ENCODE assay signal across 29 cellular contexts in genomic region chr17:65856865-65857264, GRCh38.
DNase-seq lines count a peak whose midpoint lies in the region; ATAC-seq and TF ChIP-seq lines count a peak whose summit lies in the region.
"Had no signal": no experiment of that assay in that cellular context is flagged by ENCODE, and none has a peak within 500 bp of the region (broad histone marks: within the 10 kb centered on the region; RNA-seq: fewer than 3 reads in every experiment).

No MANE protein-coding gene starts in this region.

- H3K79me2 ChIP-seq in fibroblast of lung (ENCODE audit: control insufficient read depth, insufficient read depth, low read length) (no peaks in the 10 kb centered on the region), osteoblast (ENCODE audit: insufficient read depth, low read length) (no peaks in the 10 kb centered on the region)

- no peaks in the 10 kb centered on the region for H3K9me3 ChIP-seq in Panc1 (ENCODE audit: control insufficient read depth, insufficient read depth, low read depth, low read length)
- H3K9me3 ChIP-seq in fibroblast of lung (ENCODE audit: control insufficient read depth, insufficient read depth, low read depth, low read length), result no peaks in the 10 kb centered on the region
- H3K9me3 ChIP-seq in osteoblast (ENCODE audit: low read depth, low read length), result no peaks in the 10 kb centered on the region
- H3K9me3 ChIP-seq: ascending aorta, gastroesophageal sphincter, left ventricle myocardium inferior, suprapubic skin had no signal

- no peak overlapping the region for H3K9ac ChIP-seq in fibroblast of lung (ENCODE audit: insufficient read depth, low read length)

- in situ Hi-C loops in Panc1 (cut with HindIII; ENCODE audit: low pct_unique_long_range_greater_than_20kb, low sequenced_read_pairs), result no loop called here

- H3K27me3 ChIP-seq in Panc1 (ENCODE audit: control insufficient read depth, insufficient read depth, low read length), result no peaks in the 10 kb centered on the region
- no peaks in the 10 kb centered on the region for H3K27me3 ChIP-seq in fibroblast of lung (ENCODE audit: control insufficient read depth, insufficient read depth, low read length)
- no peaks in the 10 kb centered on the region for H3K27me3 ChIP-seq in osteoblast (ENCODE audit: insufficient read depth, low read length)
- H3K27me3 ChIP-seq: ascending aorta, gastroesophageal sphincter, suprapubic skin had no signal

- H4K20me1 ChIP-seq in fibroblast of lung (ENCODE audit: control insufficient read depth, extremely low read depth, insufficient read depth, low read length), result no peaks in the 10 kb centered on the region
- H4K20me1 ChIP-seq in osteoblast (ENCODE audit: insufficient read depth, low read length), result no peaks in the 10 kb centered on the region

- no peak overlapping the region for H3K27ac ChIP-seq in Panc1 (ENCODE audit: low read length)
- no peak overlapping the region for H3K27ac ChIP-seq in fibroblast of lung (ENCODE audit: insufficient read depth, low read length)
- no peak overlapping the region for H3K27ac ChIP-seq in osteoblast (ENCODE audit: low read depth, low read length)
- H3K27ac ChIP-seq: ascending aorta, gastroesophageal sphincter, left ventricle myocardium inferior, suprapubic skin had no signal

- intact Hi-C loops in Panc1 (cut with micrococcal nuclease; ENCODE audit: unreplicated experiment), result no loop called here

- H3K36me3 ChIP-seq in Panc1 (ENCODE audit: control insufficient read depth, insufficient read depth, low read length) (no peaks in the 10 kb centered on the region), fibroblast of lung (ENCODE audit: control insufficient read depth, insufficient read depth, low read length) (no peaks in the 10 kb centered on the region), osteoblast (ENCODE audit: insufficient read depth, low read length) (no peaks in the 10 kb centered on the region)
- H3K36me3 ChIP-seq: ascending aorta, gastroesophageal sphincter, left ventricle myocardium inferior, suprapubic skin had no signal

- H3K4me1 ChIP-seq in Panc1 (ENCODE audit: control insufficient read depth, insufficient read depth, low read length) (no peaks in the 10 kb centered on the region), fibroblast of lung (ENCODE audit: control insufficient read depth, extremely low read depth, insufficient read depth, low read length) (no peaks in the 10 kb centered on the region), osteoblast (ENCODE audit: insufficient read depth, low read length) (peaks cover 3% of the 10 kb centered on the region)
- H3K4me1 ChIP-seq: ascending aorta, gastroesophageal sphincter, left ventricle myocardium inferior had no signal

- peak; percentile 69; the same call in 1 of the 2 replicates for ATAC-seq in Panc1
- ATAC-seq: activated naive CD4-positive, alpha-beta T cell treated with anti-CD3 and anti-CD28 coated beads, Interleukin-2, amount 50 U/mL, for 72 hours; activated T-helper 17 cell treated with anti-CD3 and anti-CD28 coated beads, Interleukin-2, amount 50 U/mL, for 72 hours; gastroesophageal sphincter; natural killer cell; Right ventricle myocardium inferior had no signal

- H3K4me2 ChIP-seq in fibroblast of lung (ENCODE audit: extremely low read depth, insufficient read depth, low read length) (no peak overlapping the region), osteoblast (ENCODE audit: insufficient read depth, low read length) (peak overlapping the region; percentile 44)
- H3K4me2 ChIP-seq: smooth muscle cell had no signal

- H2AFZ ChIP-seq in fibroblast of lung (ENCODE audit: low read length), result no peak overlapping the region
- no peak overlapping the region for H2AFZ ChIP-seq in osteoblast (ENCODE audit: low read length)

- TF ChIP-seq CTCF in Panc1 (IDR thresholded peaks at IDR 0.05) (no peak), fibroblast of lung (conservative IDR thresholded peaks at IDR 0.05 in 1 of 2, IDR thresholded peaks at IDR 0.05 in 1 of 2; ENCODE audit: low read depth in 1 of 2, low read length in 2 of 2) (no peak), osteoblast (IDR thresholded peaks at IDR 0.05; ENCODE audit: extremely low read depth, low read depth, low read length) (no peak)

- BruUV-seq in Panc1 (replicated peaks; lab: Mats Ljungman, UMichigan), result no TSS peak

- no peak overlapping the region for H3K4me3 ChIP-seq in Panc1 (ENCODE audit: low read depth in 2 of 2, low read length in 2 of 2)
- no peak overlapping the region for H3K4me3 ChIP-seq in fibroblast of lung (replicated peaks in 1 of 4; ENCODE audit: control extremely low read depth in 1 of 4, insufficient read depth in 1 of 4, low read depth in 3 of 4, low read length in 4 of 4)
- no peak overlapping the region for H3K4me3 ChIP-seq in osteoblast (ENCODE audit: insufficient read depth, low read length)
- H3K4me3 ChIP-seq: ascending aorta, gastroesophageal sphincter, left ventricle myocardium inferior, smooth muscle cell, suprapubic skin had no signal

- POLR2A ChIA-PET in Panc1 (lab: Charles Lee), result no interaction called here

- DNase-seq in ELR (ENCODE audit: low read depth) (peak; percentile 40), Panc1 (ENCODE audit: low read depth, low spot score) (no peak), fibroblast of lung (ENCODE audit: low read depth in 2 of 2) (peak; percentile 2 to 39), osteoblast (ENCODE audit: insufficient read length, low spot score, missing footprints) (peak; percentile 83), NCI-H146 (lab: John Stamatoyannopoulos, UW) (no peak), AG08396 (ENCODE audit: low spot score) (no peak), NCI-H69 (lab: John Stamatoyannopoulos, UW) (no peak)
- DNase-seq: activated CD4-positive, alpha-beta T cell treated with anti-CD3 and anti-CD28 coated beads, Interleukin-2, amount 50 U/mL, for 1 hour; CD4-positive, alpha-beta memory T cell; DMS 273 treated with DMSO at 0.1 percent for 48 hours; hippocampal formation; immature natural killer cell; Karpas-422; left ventricle myocardium inferior; midbrain; natural killer cell; NCI-H1048; NCI-H2029; NCI-H2227 treated with DMSO at 0.1 percent for 48 hours; NCI-H748 treated with DMSO at 0.1 percent for 48 hours; stimulated activated CD4-positive, alpha-beta T cell treated with anti-CD3 and anti-CD28 coated beads, Interleukin-2, amount 100 ng/mL, for 24 hours; T-helper 9 cell had no signal

- CTCF ChIA-PET in Panc1 (lab: Charles Lee), result no interaction called here

Comparison
In these comparisons a context has a peak if more than half of its experiments do, and no peak if none do; other contexts are left out.
1. DNase-seq: peak in ELR (single experiment), fibroblast of lung (2 of 2) and osteoblast (single experiment); none in Panc1 (single experiment), NCI-H146 (single experiment), AG08396 (single experiment) and NCI-H69 (single experiment).